Comparison of ENCODE assay signal across 10 cellular contexts in the genomic region with DNA sequence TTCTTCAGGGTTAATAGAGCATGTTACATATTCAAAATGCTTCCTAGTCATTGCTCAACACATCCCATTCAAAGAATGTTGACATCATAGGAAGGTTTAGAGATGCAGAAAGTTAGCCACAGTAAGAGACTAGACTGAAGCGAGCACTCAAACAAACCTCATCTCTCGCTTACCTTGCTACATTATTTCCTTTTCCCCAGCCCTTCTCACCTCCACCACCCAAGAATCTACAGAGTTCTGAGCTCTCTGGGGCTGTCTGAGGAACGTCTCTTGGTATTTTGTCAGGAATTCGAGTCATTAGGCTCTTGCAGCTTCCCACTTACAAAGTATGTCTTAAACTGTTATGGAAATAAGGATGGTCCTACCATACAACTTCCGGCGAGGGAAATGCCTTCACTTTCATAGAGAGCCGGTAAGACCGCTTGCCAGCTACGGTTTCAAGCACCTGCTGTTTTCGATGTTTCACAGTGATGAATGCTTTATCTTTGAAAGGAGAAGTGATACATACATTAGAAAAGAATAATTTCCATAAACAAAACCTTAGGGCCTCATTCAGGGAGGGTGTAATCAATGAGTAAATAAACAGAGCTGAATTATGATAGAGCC.
DNase-seq lines count a peak whose midpoint lies in the region; ATAC-seq, FAIRE-seq and TF ChIP-seq lines count a peak whose summit lies in the region.
"Had no signal": no experiment of that assay in that cellular context is flagged by ENCODE, and none has a peak within 500 bp of the region (broad histone marks: within the 10 kb centered on the region; RNA-seq: fewer than 3 reads in every experiment).

No MANE protein-coding gene starts in this region.

- no peaks in the 10 kb centered on the region for H3K9me3 ChIP-seq in small intestine (ENCODE audit: control insufficient read depth, low read depth)

- no peaks in the 10 kb centered on the region for H3K9me3 Mint-ChIP-seq in activated CD4-positive, alpha-beta memory T cell treated with anti-CD3 and anti-CD28 coated beads, Interleukin-2, amount 10 ng/mL, durations not matched to agents 7 days and 5 days

- no peak overlapping the region for H3K4me3 Mint-ChIP-seq in activated CD4-positive, alpha-beta memory T cell treated with anti-CD3 and anti-CD28 coated beads, Interleukin-2, amount 10 ng/mL, durations not matched to agents 7 days and 5 days
- H3K4me3 Mint-ChIP-seq: activated naive CD8-positive, alpha-beta T cell had no signal

- ATAC-seq in GM18502 (IDR thresholded peaks at IDR 0.05; ENCODE audit: poor library complexity, unreplicated experiment) (peak; percentile 96), GM21576 (IDR thresholded peaks at IDR 0.05; ENCODE audit: unreplicated experiment) (peak; percentile 89), HG03457 (IDR thresholded peaks at IDR 0.05; ENCODE audit: unreplicated experiment) (peak; percentile 86)

- DNase-seq in fibroblast of pulmonary artery (ENCODE audit: low read depth) = peak; percentile 62
- no peak for DNase-seq in small intestine
- DNase-seq in NCI-H187 treated with DMSO at 0.1 percent for 48 hours (lab: John Stamatoyannopoulos, UW) = no peak
- no peak for DNase-seq in ureter (ENCODE audit: low spot score)
- no peak for DNase-seq in activated CD4-positive, alpha-beta memory T cell treated with anti-CD3 and anti-CD28 coated beads, Interleukin-2, amount 10 ng/mL, durations not matched to agents 7 days and 5 days
- DNase-seq: GF-D8 had no signal

- POLR2A ChIA-PET in activated CD4-positive, alpha-beta memory T cell treated with anti-CD3 and anti-CD28 coated beads, Interleukin-2, amount 10 ng/mL, durations not matched to agents 7 days and 5 days (lab: Charles Lee) = no interaction called here

- H3K4me3 ChIP-seq in fibroblast of pulmonary artery (replicated peaks; ENCODE audit: low read depth, low read length) (no peak overlapping the region), small intestine (ENCODE audit: low read depth in 1 of 2, low read length in 2 of 2) (no peak overlapping the region)

- H3K27ac ChIP-seq in small intestine (ENCODE audit: low read depth in 1 of 2, low read length in 1 of 2) = peak overlapping the region in 1 of 2 donors; percentile 17

- TF ChIP-seq CTCF in fibroblast of pulmonary artery (IDR thresholded peaks at IDR 0.05; ENCODE audit: low read length, missing control alignments) = no peak

- CTCF ChIA-PET in activated CD4-positive, alpha-beta memory T cell treated with anti-CD3 and anti-CD28 coated beads, Interleukin-2, amount 10 ng/mL, durations not matched to agents 7 days and 5 days (lab: Charles Lee) = no interaction called here

- no peaks in the 10 kb centered on the region for H3K4me1 Mint-ChIP-seq in activated CD4-positive, alpha-beta memory T cell treated with anti-CD3 and anti-CD28 coated beads, Interleukin-2, amount 10 ng/mL, durations not matched to agents 7 days and 5 days

- H3K4me1 ChIP-seq in small intestine (ENCODE audit: control insufficient read depth in 2 of 2, insufficient read depth in 1 of 2, low read depth in 1 of 2, low read length in 1 of 2) = no peaks in the 10 kb centered on the region

- WGBS in small intestine, 3 donors = 61 to 79% (median 74%) methylated on average over 10 of the region's 10 CpGs

- H3K27ac Mint-ChIP-seq in activated CD4-positive, alpha-beta memory T cell treated with anti-CD3 and anti-CD28 coated beads, Interleukin-2, amount 10 ng/mL, durations not matched to agents 7 days and 5 days = no peak overlapping the region
- H3K27ac Mint-ChIP-seq: activated naive CD8-positive, alpha-beta T cell had no signal

- no peaks in the 10 kb centered on the region for H3K36me3 Mint-ChIP-seq in activated CD4-positive, alpha-beta memory T cell treated with anti-CD3 and anti-CD28 coated beads, Interleukin-2, amount 10 ng/mL, durations not matched to agents 7 days and 5 days (ENCODE audit: low read depth)

- no peaks in the 10 kb centered on the region for H3K36me3 ChIP-seq in small intestine (ENCODE audit: control insufficient read depth in 2 of 2, insufficient read depth in 2 of 2, low read length in 2 of 2)

- H3K27me3 Mint-ChIP-seq in activated CD4-positive, alpha-beta memory T cell treated with anti-CD3 and anti-CD28 coated beads, Interleukin-2, amount 10 ng/mL, durations not matched to agents 7 days and 5 days = peaks cover 5% of the 10 kb centered on the region
- H3K27me3 Mint-ChIP-seq: activated naive CD8-positive, alpha-beta T cell had no signal

- FAIRE-seq in small intestine (lab: Jason Lieb, UNC) = no peak

- H3K27me3 ChIP-seq in small intestine (ENCODE audit: control insufficient read depth in 2 of 2, insufficient read depth in 2 of 2, low read length in 2 of 2) = no peaks in the 10 kb centered on the region
